Comparison of ENCODE assay signal across 19 cellular contexts in the genomic region with DNA sequence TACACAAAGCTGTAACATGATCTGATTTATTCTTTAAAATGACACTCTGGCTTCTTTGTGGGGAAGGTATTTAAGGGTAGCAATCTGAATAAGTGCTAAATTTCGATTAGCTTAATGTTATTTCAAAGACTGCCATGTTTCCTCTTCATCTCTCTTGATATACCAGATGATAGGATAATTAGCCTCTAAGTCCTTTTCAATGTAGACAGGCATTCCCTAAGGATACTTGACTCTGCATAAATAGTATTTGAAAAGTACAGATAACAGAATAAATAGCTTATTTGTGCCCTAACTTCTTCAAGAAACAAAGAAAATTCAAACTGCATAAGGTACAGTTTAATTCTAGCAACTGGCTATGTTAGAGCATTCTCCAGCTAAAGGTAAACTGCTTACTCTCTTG.
"Had no signal": no experiment of that assay in that cellular context is flagged by ENCODE, and none has a peak within 500 bp of the region (broad histone marks: within the 10 kb centered on the region; RNA-seq: fewer than 3 reads in every experiment).

No MANE protein-coding gene starts in this region.

- H3K9me3 ChIP-seq: heart left ventricle, mucosa of descending colon, stomach, suprapubic skin, tibial nerve had no signal

- H3K4me2 ChIP-seq: smooth muscle cell had no signal

- DNase-seq: activated CD4-positive, alpha-beta T cell treated with anti-CD3 and anti-CD28 coated beads for 1 hour; activated CD4-positive, alpha-beta T cell treated with anti-CD3 and anti-CD28 coated beads, Interleukin-2, amount 50 U/mL, for 4 hours; activated CD8-positive, alpha-beta memory T cell treated with anti-CD3 and anti-CD28 coated beads, Interleukin-2, amount 50 U/mL, for 48 hours; activated effector memory CD4-positive, alpha-beta T cell treated with Interleukin-2 at 50 U/mL for 16 hours; activated naive CD4-positive, alpha-beta T cell treated with anti-CD3 and anti-CD28 coated beads for 36 hours; activated T-cell treated with anti-CD3 and anti-CD28 coated beads, Interleukin-2, amount 50 U/mL, for 48 hours; cortex of kidney; endodermal cell; heart left ventricle; mucosa of descending colon; nephron progenitor cell; nucleus accumbens; stimulated activated CD4-positive, alpha-beta T cell treated with anti-CD3 and anti-CD28 coated beads, Interleukin-15, amount 100 ng/mL, for 24 hours; stomach; T-helper 9 cell had no signal

- H3K27me3 ChIP-seq: heart left ventricle, stomach, suprapubic skin, tibial nerve had no signal

- H3K4me3 ChIP-seq: heart left ventricle, mucosa of descending colon, smooth muscle cell, stomach, suprapubic skin, tibial nerve had no signal

- H3K4me1 ChIP-seq: stomach, suprapubic skin had no signal

- H3K27ac ChIP-seq: epithelial cell of prostate, heart left ventricle, stomach, suprapubic skin, tibial nerve had no signal
